23 cellular contexts compared by ENCODE assay signal in the genomic region with DNA sequence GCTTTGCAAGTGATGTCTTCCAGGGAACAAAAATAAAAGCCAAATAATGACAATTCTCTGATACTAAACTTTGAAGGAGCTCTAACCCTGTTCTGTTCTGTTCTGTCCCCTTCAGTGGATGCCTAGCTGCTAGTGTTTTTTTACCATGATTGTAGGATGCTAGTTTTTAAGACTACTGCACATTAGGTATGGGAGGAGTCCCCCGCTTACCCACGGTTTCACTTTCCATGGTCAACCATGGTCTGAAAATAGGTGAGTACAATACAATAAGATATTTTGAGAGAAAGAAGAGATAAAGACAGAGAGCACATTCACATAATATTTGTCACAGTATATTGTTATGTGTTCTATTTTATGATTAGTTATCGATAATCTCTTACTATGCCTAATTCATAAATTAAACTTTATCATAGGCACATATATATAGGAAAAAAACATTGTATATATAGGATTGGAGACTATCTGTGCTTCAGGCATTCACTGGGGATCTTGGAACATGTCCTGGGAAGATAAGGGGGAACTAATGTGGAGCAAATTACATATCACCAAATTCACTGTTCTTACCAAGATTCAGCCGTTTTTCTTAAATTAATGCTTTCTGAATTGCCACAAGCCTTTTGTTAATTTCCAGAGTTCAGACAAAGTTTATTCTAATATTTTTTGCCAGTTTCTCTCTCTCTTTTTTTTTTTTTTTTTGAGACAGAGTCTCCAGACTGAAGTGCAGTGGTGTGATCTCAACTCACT.
"Had no signal": no experiment of that assay in that cellular context is flagged by ENCODE, and none has a peak within 500 bp of the region (broad histone marks: within the 10 kb centered on the region; RNA-seq: fewer than 3 reads in every experiment).

No MANE protein-coding gene starts in this region.

- H3K9me3 ChIP-seq: esophagus squamous epithelium, gastrocnemius medialis, left lung, lower lobe of right lung had no signal

- H3K36me3 ChIP-seq: esophagus squamous epithelium, gastrocnemius medialis, heart right ventricle, left lung, lower lobe of right lung had no signal

- DNase-seq: dermis blood vessel endothelial cell; dorsolateral prefrontal cortex; effector CD4-positive, alpha-beta T cell; effector memory CD4-positive, alpha-beta T cell; esophagus squamous epithelium; foreskin fibroblast; foreskin melanocyte; gastrocnemius medialis; glutamatergic neuron; head of caudate nucleus; heart right ventricle; hippocampal formation; left cardiac atrium; left lung; left ventricle myocardium superior; lower lobe of right lung; mucosa of descending colon; naive B cell; naive thymus-derived CD8-positive, alpha-beta T cell had no signal

- H3K4me3 ChIP-seq: coronary artery, dorsolateral prefrontal cortex, esophagus squamous epithelium, gastrocnemius medialis, heart right ventricle, left lung, lower lobe of right lung, mucosa of descending colon had no signal

- ATAC-seq: gastrocnemius medialis; heart right ventricle; left cardiac atrium; left lung; left ventricle myocardium superior; lower lobe of right lung; mucosa of descending colon; naive thymus-derived CD8-positive, alpha-beta T cell had no signal

- H3K4me1 ChIP-seq: esophagus squamous epithelium, gastrocnemius medialis, heart right ventricle, left lung, lower lobe of right lung had no signal

- H3K27ac ChIP-seq: coronary artery, dorsolateral prefrontal cortex, esophagus squamous epithelium, gastrocnemius medialis, heart right ventricle, left lung, lower lobe of right lung had no signal

- H3K27me3 ChIP-seq: dorsolateral prefrontal cortex, esophagus squamous epithelium, gastrocnemius medialis, heart right ventricle, left lung had no signal

- FAIRE-seq: endothelial cell of umbilical vein, islet of Langerhans, keratinocyte had no signal
